ENCODE assay signal across 20 cellular contexts in the genomic region with DNA sequence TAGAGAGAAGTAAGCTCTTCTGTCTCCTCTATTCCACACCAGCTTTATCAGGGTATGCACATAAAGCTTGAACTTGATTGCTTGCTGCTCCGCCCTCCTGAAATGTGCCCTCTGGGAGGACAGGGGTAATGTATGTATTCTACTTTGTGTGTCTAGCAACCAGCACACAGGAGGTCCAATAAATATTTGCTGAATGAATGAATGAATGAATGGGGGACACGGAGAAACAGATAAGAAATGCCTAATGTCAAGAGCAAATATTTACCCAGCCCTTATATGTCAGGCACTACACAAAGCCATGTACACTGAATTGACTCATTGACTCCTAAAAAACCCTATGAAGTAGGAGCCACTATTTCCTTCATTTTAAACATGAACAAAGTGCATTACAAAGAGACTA. TPM values are rescaled to one million over a fixed set of nuclear protein-coding genes. Genes with fewer than 3 reads are reported as not detected.
DNase-seq lines count a peak whose midpoint lies in the region; TF ChIP-seq lines count a peak whose summit lies in the region.
"Had no signal": no experiment of that assay in that cellular context is flagged by ENCODE, and none has a peak within 500 bp of the region (broad histone marks: within the 10 kb centered on the region; RNA-seq: fewer than 3 reads in every experiment).

No MANE protein-coding gene starts in this region.

- POLR2A ChIA-PET in activated CD4-positive, alpha-beta memory T cell treated with anti-CD3 and anti-CD28 coated beads, Interleukin-2, amount 10 ng/mL, durations not matched to agents 7 days and 5 days (lab: Charles Lee) = no interaction called here

- DNase-seq in DMS53 (lab: John Stamatoyannopoulos, UW) = peak; percentile 53
- DNase-seq in DMS53 treated with DMSO at 0.1 percent for 48 hours (lab: John Stamatoyannopoulos, UW; ENCODE audit: unreplicated experiment) = no peak
- peak; percentile 25 for DNase-seq in DMS153 treated with DMSO at 0.1 percent for 48 hours (lab: John Stamatoyannopoulos, UW; ENCODE audit: unreplicated experiment)
- peak; percentile 94 for DNase-seq in NCI-H748 (lab: John Stamatoyannopoulos, UW; ENCODE audit: unreplicated experiment)
- DNase-seq in putamen (ENCODE audit: low spot score) = no peak
- no peak for DNase-seq in activated CD4-positive, alpha-beta memory T cell treated with anti-CD3 and anti-CD28 coated beads, Interleukin-2, amount 10 ng/mL, durations not matched to agents 7 days and 5 days
- DNase-seq in SK-N-DZ (ENCODE audit: low spot score) = no peak
- DNase-seq: 8988T; activated effector memory CD4-positive, alpha-beta T cell treated with anti-CD3 and anti-CD28 coated beads, Interleukin-2, amount 50 U/mL, for 16 hours; activated naive CD8-positive, alpha-beta T cell treated with anti-CD3 and anti-CD28 coated beads, Interleukin-2, amount 10 ng/mL, durations not matched to agents 7 days and 5 days; IMR-90; lower lobe of right lung; naive thymus-derived CD4-positive, alpha-beta T cell; NCI-H187; NCI-H82; T1000 had no signal

- H3K4me3 Mint-ChIP-seq in nephron = peak overlapping the region; percentile 31 to 49 (median 47)
- H3K4me3 Mint-ChIP-seq in activated CD4-positive, alpha-beta memory T cell treated with anti-CD3 and anti-CD28 coated beads, Interleukin-2, amount 10 ng/mL, durations not matched to agents 7 days and 5 days = no peak overlapping the region
- H3K4me3 Mint-ChIP-seq: activated CD4-positive, alpha-beta T cell treated with anti-CD3 and anti-CD28 coated beads, Interleukin-2, amount 10 ng/mL, durations not matched to agents 24 days and 14 days; activated naive CD8-positive, alpha-beta T cell treated with anti-CD3 and anti-CD28 coated beads, Interleukin-2, amount 10 ng/mL, durations not matched to agents 7 days and 5 days; CD14-positive monocyte; stimulated activated effector memory CD8-positive, alpha-beta T cell treated with anti-CD3 and anti-CD28 coated beads, Interleukin-12 subunit alpha, Interleukin-12 subunit beta, amount 100 ng/mL, for 72 hours had no signal

- H3K36me3 Mint-ChIP-seq in nephron (ENCODE audit: low read depth) = peaks cover 5% of the 10 kb centered on the region
- H3K36me3 Mint-ChIP-seq in activated CD4-positive, alpha-beta memory T cell treated with anti-CD3 and anti-CD28 coated beads, Interleukin-2, amount 10 ng/mL, durations not matched to agents 7 days and 5 days (ENCODE audit: low read depth) = peaks cover 1% of the 10 kb centered on the region

- no peak for TF ChIP-seq CTCF in nephron (IDR thresholded peaks at IDR 0.05; ENCODE audit: unreplicated experiment in 3 of 3)

- CTCF ChIA-PET in activated CD4-positive, alpha-beta memory T cell treated with anti-CD3 and anti-CD28 coated beads, Interleukin-2, amount 10 ng/mL, durations not matched to agents 7 days and 5 days (lab: Charles Lee) = no interaction called here

- peaks cover 6% of the 10 kb centered on the region for H3K4me1 Mint-ChIP-seq in nephron
- H3K4me1 Mint-ChIP-seq in activated CD4-positive, alpha-beta memory T cell treated with anti-CD3 and anti-CD28 coated beads, Interleukin-2, amount 10 ng/mL, durations not matched to agents 7 days and 5 days = peaks cover 8% of the 10 kb centered on the region

- H3K27me3 Mint-ChIP-seq in nephron (ENCODE audit: low read depth) = no peaks in the 10 kb centered on the region
- H3K27me3 Mint-ChIP-seq in activated CD4-positive, alpha-beta memory T cell treated with anti-CD3 and anti-CD28 coated beads, Interleukin-2, amount 10 ng/mL, durations not matched to agents 7 days and 5 days = peaks cover 14% of the 10 kb centered on the region

- no peaks in the 10 kb centered on the region for H3K9me3 Mint-ChIP-seq in nephron
- no peaks in the 10 kb centered on the region for H3K9me3 Mint-ChIP-seq in activated CD4-positive, alpha-beta memory T cell treated with anti-CD3 and anti-CD28 coated beads, Interleukin-2, amount 10 ng/mL, durations not matched to agents 7 days and 5 days
- H3K9me3 Mint-ChIP-seq: activated CD4-positive, alpha-beta T cell treated with anti-CD3 and anti-CD28 coated beads, Interleukin-2, amount 10 ng/mL, durations not matched to agents 24 days and 14 days; activated naive CD8-positive, alpha-beta T cell treated with anti-CD3 and anti-CD28 coated beads, Interleukin-2, amount 10 ng/mL, durations not matched to agents 7 days and 5 days; stimulated activated effector memory CD8-positive, alpha-beta T cell treated with anti-CD3 and anti-CD28 coated beads, Interleukin-12 subunit alpha, Interleukin-12 subunit beta, amount 100 ng/mL, for 72 hours had no signal

- no peak overlapping the region for H3K27ac Mint-ChIP-seq in nephron
- no peak overlapping the region for H3K27ac Mint-ChIP-seq in activated CD4-positive, alpha-beta memory T cell treated with anti-CD3 and anti-CD28 coated beads, Interleukin-2, amount 10 ng/mL, durations not matched to agents 7 days and 5 days
- H3K27ac Mint-ChIP-seq: activated CD4-positive, alpha-beta T cell treated with anti-CD3 and anti-CD28 coated beads, Interleukin-2, amount 10 ng/mL, durations not matched to agents 24 days and 14 days; activated naive CD8-positive, alpha-beta T cell treated with anti-CD3 and anti-CD28 coated beads, Interleukin-2, amount 10 ng/mL, durations not matched to agents 7 days and 5 days; stimulated activated effector memory CD8-positive, alpha-beta T cell treated with anti-CD3 and anti-CD28 coated beads, Interleukin-12 subunit alpha, Interleukin-12 subunit beta, amount 100 ng/mL, for 72 hours had no signal

RNA-seq across cellular contexts. Expression of a gene that starts 2.3 kb away (rescaled TPM):
- 10 to 100 TPM; 59.6 to 65.4 TPM for total RNA-seq in activated CD4-positive, alpha-beta memory T cell treated with anti-CD3 and anti-CD28 coated beads, Interleukin-2, amount 10 ng/mL, durations not matched to agents 7 days and 5 days
- polyA plus RNA-seq in SK-N-DZ (2014; cell fraction: cytosol; rRNA removed) = 20.8 and 21.3 TPM in 2 replicates
- polyA plus RNA-seq in SK-N-DZ (2014; cell fraction: nucleus; rRNA removed) = 46.3 and 73.6 TPM in 2 replicates

Comparison
In these comparisons a context has a peak if more than half of its experiments do, and no peak if none do; other contexts are left out.
1. DNase-seq: peak in DMS53 (single experiment), DMS153 treated with DMSO at 0.1 percent for 48 hours (single experiment) and NCI-H748 (single experiment); none in DMS53 treated with DMSO at 0.1 percent for 48 hours (single experiment), putamen (single experiment), activated CD4-positive, alpha-beta memory T cell treated with anti-CD3 and anti-CD28 coated beads, Interleukin-2, amount 10 ng/mL, durations not matched to agents 7 days and 5 days (single experiment) and SK-N-DZ (single experiment).